Comparison of ENCODE assay signal across 9 cellular contexts in genomic region chr16:84159800-84160199, GRCh38. TPM values are rescaled to one million over a fixed set of nuclear protein-coding genes. Genes with fewer than 3 reads are reported as not detected.
"Had no signal": no experiment of that assay in that cellular context is flagged by ENCODE, and none has a peak within 500 bp of the region (broad histone marks: within the 10 kb centered on the region; RNA-seq: fewer than 3 reads in every experiment).

No MANE protein-coding gene starts in this region.

- DNase-seq: H9, HCEC 1CT, KG1 had no signal

- H3K4me2 ChIP-seq: GM23338 had no signal

- H3K4me1 Mint-ChIP-seq: GM23338, IgD-negative memory B cell had no signal

- ATAC-seq: HepG2 had no signal

- H3K4me3 ChIP-seq: GM23338 had no signal

- FAIRE-seq: H54, HepG2 had no signal

- H3K27ac Mint-ChIP-seq: GM23338, H9, IgD-negative memory B cell had no signal

- H3K4me3 Mint-ChIP-seq: GM23338, H9, IgD-negative memory B cell had no signal

- H3K9me3 Mint-ChIP-seq: H9 had no signal

- H3K27ac ChIP-seq: HL-60 had no signal

- H3K36me3 Mint-ChIP-seq: IgD-negative memory B cell had no signal

RNA-seq across cellular contexts. Expression of gene DNAAF1, which starts 14.7 kb away (rescaled TPM):
- total RNA-seq: H9, HT1080 had no signal
- polyA plus RNA-seq: HepG2, IgD-negative memory B cell had no signal

RNA-seq across cellular contexts. Expression of gene ADAD2, which starts 31.2 kb away (rescaled TPM):
- total RNA-seq: HepG2, HT1080 had no signal
- polyA plus RNA-seq: HepG2, IgD-negative memory B cell had no signal
